9 cellular contexts compared by ENCODE assay signal in the genomic region with DNA sequence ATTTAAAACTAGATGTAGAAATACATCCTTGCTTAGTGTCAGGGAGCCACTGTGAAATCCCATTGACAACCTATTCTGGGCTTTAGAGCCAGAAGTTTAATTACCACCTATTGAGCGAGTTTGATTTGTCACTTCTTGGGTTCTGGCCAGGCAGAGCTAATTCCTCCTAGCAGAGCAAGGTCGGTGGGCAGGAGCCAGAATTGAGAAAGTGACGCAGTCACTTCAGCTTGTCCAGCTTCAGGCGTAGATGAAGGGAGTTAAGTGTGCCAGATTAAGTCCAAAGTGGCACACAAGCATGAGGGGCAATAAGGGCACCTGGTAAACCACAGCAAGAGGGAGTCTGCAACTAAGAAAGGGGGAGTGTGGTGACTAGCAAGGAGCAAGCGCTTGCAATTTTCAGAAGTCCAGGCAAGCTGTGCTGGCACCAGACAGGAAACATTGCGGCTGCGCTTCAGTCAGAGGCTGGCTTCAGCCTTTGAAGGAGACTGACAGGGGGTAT.
A peak's percentile ranks its signal among the peaks of the same experiment; 100 is the strongest.
DNase-seq lines count a peak whose midpoint lies in the region; ATAC-seq, FAIRE-seq and TF ChIP-seq lines count a peak whose summit lies in the region.
"Had no signal": no experiment of that assay in that cellular context is flagged by ENCODE, and none has a peak within 500 bp of the region (broad histone marks: within the 10 kb centered on the region; RNA-seq: fewer than 3 reads in every experiment).

No MANE protein-coding gene starts in this region.

- H3K27ac Mint-ChIP-seq in activated CD8-positive, alpha-beta T cell treated with anti-CD3 and anti-CD28 coated beads for 36 hours = no peak overlapping the region
- H3K27ac Mint-ChIP-seq in activated CD8-positive, alpha-beta T cell treated with anti-CD3 and anti-CD28 coated beads, Interleukin-2, amount 10 ng/mL, durations not matched to agents 7 days and 5 days = no peak overlapping the region
- H3K27ac Mint-ChIP-seq: IgD-negative memory B cell had no signal

- FAIRE-seq in kidney (lab: Jason Lieb, UNC) = peak; percentile 54

- H3K27me3 Mint-ChIP-seq in activated CD8-positive, alpha-beta T cell treated with anti-CD3 and anti-CD28 coated beads for 36 hours = no peaks in the 10 kb centered on the region
- no peaks in the 10 kb centered on the region for H3K27me3 Mint-ChIP-seq in activated CD8-positive, alpha-beta T cell treated with anti-CD3 and anti-CD28 coated beads, Interleukin-2, amount 10 ng/mL, durations not matched to agents 7 days and 5 days (ENCODE audit: low read depth)
- H3K27me3 Mint-ChIP-seq: IgD-negative memory B cell had no signal

- peak overlapping the region in 1 of 2 donors; percentile 8 for H3K9ac ChIP-seq in kidney (ENCODE audit: low read length in 2 of 2)

- H3K27ac ChIP-seq in kidney (ENCODE audit: low read depth in 2 of 2, low read length in 2 of 2) (peak overlapping the region; percentile 59 to 81), tibial artery (peak overlapping the region; percentile 61 to 65)

- H3K27me3 ChIP-seq in tibial artery = no peaks in the 10 kb centered on the region

- peaks cover 3% of the 10 kb centered on the region for H3K9me3 Mint-ChIP-seq in activated CD8-positive, alpha-beta T cell treated with anti-CD3 and anti-CD28 coated beads for 36 hours
- no peaks in the 10 kb centered on the region for H3K9me3 Mint-ChIP-seq in activated CD8-positive, alpha-beta T cell treated with anti-CD3 and anti-CD28 coated beads, Interleukin-2, amount 10 ng/mL, durations not matched to agents 7 days and 5 days (ENCODE audit: insufficient read depth)

- H3K36me3 ChIP-seq in kidney (ENCODE audit: control insufficient read depth in 1 of 2, insufficient read depth in 2 of 2, low read length in 2 of 2) (no peaks in the 10 kb centered on the region), tibial artery (no peaks in the 10 kb centered on the region)

- no peak for TF ChIP-seq CTCF in activated CD8-positive, alpha-beta T cell treated with anti-CD3 and anti-CD28 coated beads for 36 hours (IDR thresholded peaks at IDR 0.05)
- TF ChIP-seq CTCF in kidney (IDR thresholded peaks at IDR 0.05; ENCODE audit: borderline replicate concordance, extremely low read depth, insufficient read depth) (no peak), tibial artery (IDR thresholded peaks at IDR 0.05) (no peak)

- peak; percentile 34 for ATAC-seq in activated CD8-positive, alpha-beta T cell treated with anti-CD3 and anti-CD28 coated beads for 36 hours
- no peak for ATAC-seq in activated CD8-positive, alpha-beta T cell treated with anti-CD3 and anti-CD28 coated beads, Interleukin-2, amount 10 ng/mL, durations not matched to agents 7 days and 5 days
- ATAC-seq in HG03045 (IDR thresholded peaks at IDR 0.05; ENCODE audit: unreplicated experiment) = no peak
- no peak for ATAC-seq in activated CD4-positive, CD25-positive, alpha-beta regulatory T cell treated with anti-CD3 and anti-CD28 coated beads, Interleukin-2, amount 50 U/mL, for 24 hours

- H3K9me3 ChIP-seq in kidney (ENCODE audit: control insufficient read depth in 1 of 2, low read length in 2 of 2) = peaks cover 0 to 3% of the 10 kb centered on the region in 2 donors
- H3K9me3 ChIP-seq in tibial artery = no peaks in the 10 kb centered on the region

- peaks cover 22% of the 10 kb centered on the region for H3K4me1 Mint-ChIP-seq in activated CD8-positive, alpha-beta T cell treated with anti-CD3 and anti-CD28 coated beads for 36 hours (ENCODE audit: low read depth)
- H3K4me1 Mint-ChIP-seq in activated CD8-positive, alpha-beta T cell treated with anti-CD3 and anti-CD28 coated beads, Interleukin-2, amount 10 ng/mL, durations not matched to agents 7 days and 5 days (ENCODE audit: low read depth) = peaks cover 15% of the 10 kb centered on the region

- CTCF ChIA-PET in activated CD8-positive, alpha-beta T cell treated with anti-CD3 and anti-CD28 coated beads for 36 hours (lab: Charles Lee) = no interaction called here
- CTCF ChIA-PET in activated CD8-positive, alpha-beta T cell treated with anti-CD3 and anti-CD28 coated beads, Interleukin-2, amount 10 ng/mL, durations not matched to agents 7 days and 5 days (lab: Charles Lee) = no interaction called here

- H3K4me1 ChIP-seq in kidney (ENCODE audit: control insufficient read depth in 1 of 2, insufficient read depth in 1 of 2, low read depth in 1 of 2, low read length in 2 of 2) (peaks cover 7 to 26% of the 10 kb centered on the region in 2 donors), tibial artery (peaks cover 0 to 91% (median 32%) of the 10 kb centered on the region in 4 donors)

- peaks cover 1% of the 10 kb centered on the region for H3K36me3 Mint-ChIP-seq in activated CD8-positive, alpha-beta T cell treated with anti-CD3 and anti-CD28 coated beads for 36 hours (ENCODE audit: low read depth)
- peaks cover 3% of the 10 kb centered on the region for H3K36me3 Mint-ChIP-seq in activated CD8-positive, alpha-beta T cell treated with anti-CD3 and anti-CD28 coated beads, Interleukin-2, amount 10 ng/mL, durations not matched to agents 7 days and 5 days (ENCODE audit: low read depth)

- H3K4me3 ChIP-seq in kidney (ENCODE audit: low read length in 2 of 2) = peak overlapping the region in 1 of 2 donors; percentile 31
- H3K4me3 ChIP-seq in tibial artery = peak overlapping the region in 1 of 2 donors; percentile 27

- POLR2A ChIA-PET in activated CD8-positive, alpha-beta T cell treated with anti-CD3 and anti-CD28 coated beads for 36 hours (lab: Charles Lee) = no interaction called here
- POLR2A ChIA-PET in activated CD8-positive, alpha-beta T cell treated with anti-CD3 and anti-CD28 coated beads, Interleukin-2, amount 10 ng/mL, durations not matched to agents 7 days and 5 days (lab: Charles Lee) = no interaction called here

- DNase-seq in activated CD8-positive, alpha-beta T cell treated with anti-CD3 and anti-CD28 coated beads for 36 hours = no peak
- DNase-seq in activated CD8-positive, alpha-beta T cell treated with anti-CD3 and anti-CD28 coated beads, Interleukin-2, amount 10 ng/mL, durations not matched to agents 7 days and 5 days = no peak
- DNase-seq in anterior cingulate cortex (lab: John Stamatoyannopoulos, UW) = peak in 49 of 58 donors; percentile 12 to 84 (median 54)
- no peak for DNase-seq in kidney
- DNase-seq in tibial artery = peak; percentile 71 to 82
- DNase-seq in kidney glomerular epithelial cell (lab: John Stamatoyannopoulos, UW) = no peak

- H3K4me3 Mint-ChIP-seq in activated CD8-positive, alpha-beta T cell treated with anti-CD3 and anti-CD28 coated beads for 36 hours = no peak overlapping the region
- no peak overlapping the region for H3K4me3 Mint-ChIP-seq in activated CD8-positive, alpha-beta T cell treated with anti-CD3 and anti-CD28 coated beads, Interleukin-2, amount 10 ng/mL, durations not matched to agents 7 days and 5 days
- H3K4me3 Mint-ChIP-seq: IgD-negative memory B cell had no signal

- intact Hi-C loops in activated CD8-positive, alpha-beta T cell treated with anti-CD3 and anti-CD28 coated beads for 36 hours (cut with micrococcal nuclease) = no loop called here
- intact Hi-C loops in kidney (cut with DNase I) (no loop called here), tibial artery (cut with DNase I; ENCODE audit: low total_unique reads) (no loop called here)

Comparison
In these comparisons a context has a peak if more than half of its experiments do, and no peak if none do; other contexts are left out.
1. DNase-seq: peak in anterior cingulate cortex (49 of 58) and tibial artery (2 of 2); none in activated CD8-positive, alpha-beta T cell treated with anti-CD3 and anti-CD28 coated beads for 36 hours (single experiment), activated CD8-positive, alpha-beta T cell treated with anti-CD3 and anti-CD28 coated beads, Interleukin-2, amount 10 ng/mL, durations not matched to agents 7 days and 5 days (single experiment), kidney (single experiment) and kidney glomerular epithelial cell (single experiment).